9 cellular contexts compared by ENCODE assay signal in genomic region chr3:157532529-157533297, GRCh38. TPM values are rescaled to one million over a fixed set of nuclear protein-coding genes. Genes with fewer than 3 reads are reported as not detected.
DNase-seq lines count a peak whose midpoint lies in the region; TF ChIP-seq lines count a peak whose summit lies in the region.
"Had no signal": no experiment of that assay in that cellular context is flagged by ENCODE, and none has a peak within 500 bp of the region (broad histone marks: within the 10 kb centered on the region; RNA-seq: fewer than 3 reads in every experiment).

No MANE protein-coding gene starts in this region.

- intact Hi-C loops in testis (cut with DNase I; ENCODE audit: low total_unique reads), result no loop called here

- TF ChIP-seq RAD21 in Ishikawa (IDR thresholded peaks at IDR 0.05; ENCODE audit: low read depth), result peak; percentile 95

- TF ChIP-seq CTCF in kidney epithelial cell (IDR thresholded peaks at IDR 0.05; ENCODE audit: insufficient read depth, low read length, poor library complexity, severe bottlenecking), result peak; percentile 66
- TF ChIP-seq CTCF in testis (IDR thresholded peaks at IDR 0.05), result peak; percentile 65 to 79 (median 76)

- in situ Hi-C loops in T47D (cut with HindIII; ENCODE audit: low pct_unique_long_range_greater_than_20kb, low sequenced_read_pairs), result no loop called here

- H3K27ac ChIP-seq in testis, result no peak overlapping the region
- H3K27ac ChIP-seq: BLaER1 had no signal

- no peak for TF ChIP-seq POLR2A in testis (IDR thresholded peaks at IDR 0.05)

- H3K4me3 ChIP-seq in kidney epithelial cell (ENCODE audit: low read depth, low read length) (no peak overlapping the region), testis (no peak overlapping the region)
- H3K4me3 ChIP-seq: BLaER1 had no signal

- H3K4me1 ChIP-seq in testis, result peaks cover 4% of the 10 kb centered on the region
- H3K4me1 ChIP-seq: BLaER1 had no signal

- peak; percentile 50; the same call in 1 of the 2 replicates for TF ChIP-seq EP300 in Ishikawa (IDR thresholded peaks at IDR 0.05; ENCODE audit: borderline replicate concordance)

- H3K36me3 ChIP-seq in kidney epithelial cell (ENCODE audit: control insufficient read depth, insufficient read depth, low read length) (no peaks in the 10 kb centered on the region), testis (ENCODE audit: low read depth, missing control alignments) (no peaks in the 10 kb centered on the region)
- H3K36me3 ChIP-seq: BLaER1 had no signal

- H3K9me3 ChIP-seq in testis, result no peaks in the 10 kb centered on the region
- H3K9me3 ChIP-seq: BLaER1 had no signal

- H3K27me3 ChIP-seq in kidney epithelial cell (ENCODE audit: control insufficient read depth, insufficient read depth, low read length), result no peaks in the 10 kb centered on the region
- H3K27me3 ChIP-seq in testis, result no peaks in the 10 kb centered on the region
- H3K27me3 ChIP-seq: BLaER1 had no signal

- WGBS in testis, 2 donors, result 46 to 49% methylated on average over 7 of the region's 7 CpGs

- DNase-seq in DMS79 treated with DMSO at 0.1 percent for 48 hours (lab: John Stamatoyannopoulos, UW), result peak; percentile 27
- DNase-seq in DMS79 (lab: John Stamatoyannopoulos, UW), result no peak
- DNase-seq in H4 (ENCODE audit: low spot score), result peak; percentile 91
- peak; percentile 80 for DNase-seq in NOMO-1 treated with dmso at 0.1 percent for 144 hours (lab: John Stamatoyannopoulos, UW; ENCODE audit: unreplicated experiment)
- DNase-seq in T47D (ENCODE audit: low read depth in 1 of 2, low spot score in 1 of 2), result peak; percentile 79 to 91
- peak; percentile 72 for DNase-seq in kidney epithelial cell (ENCODE audit: low read depth)
- DNase-seq in testis, result no peak

TF ChIP-seq in Ishikawa, 13 proteins besides CTCF, POLR2A, EP300 and RAD21:
- TF ChIP-seq USF1 (IDR thresholded peaks at IDR 0.05) (no peak), FOXM1 (IDR thresholded peaks at IDR 0.05; ENCODE audit: borderline replicate concordance, low read depth) (peak; percentile 22; the same call in 1 of the 2 replicates), TCF12 (IDR thresholded peaks at IDR 0.05; ENCODE audit: low read depth) (no peak; the same call in none of the 2 replicates), CEBPB (IDR thresholded peaks at IDR 0.05) (peak; percentile 56), CREB1 (IDR thresholded peaks at IDR 0.05; ENCODE audit: low read depth) (no peak), YY1 (IDR thresholded peaks at IDR 0.05; ENCODE audit: low read depth) (no peak), ZBTB7A (IDR thresholded peaks at IDR 0.05; ENCODE audit: low read depth) (no peak), TAF1 (IDR thresholded peaks at IDR 0.05; ENCODE audit: low read depth) (no peak), EGR1 (IDR thresholded peaks at IDR 0.05) (no peak)

RNA-seq across cellular contexts. Expression of gene VEPH1, which starts 29.5 kb away (rescaled TPM):
- total RNA-seq in H4 (2014; rRNA removed; shearing (Covaris generic)), result 0.75 and 8.9 TPM in 2 replicates
- total RNA-seq in kidney epithelial cell (9.0 and 26.0 TPM in 2 replicates), testis (1 to 10 TPM; 2.7 to 3.0 TPM)
- 8.1 TPM for polyA plus RNA-seq in testis (ENCODE audit: insufficient read depth, low read depth, low replicate concordance)

Comparison
In these comparisons a context has a peak if more than half of its experiments do, and no peak if none do; other contexts are left out.
1. DNase-seq: peak in DMS79 treated with DMSO at 0.1 percent for 48 hours (single experiment), H4 (single experiment), NOMO-1 treated with dmso at 0.1 percent for 144 hours (single experiment), T47D (2 of 2) and kidney epithelial cell (single experiment); none in DMS79 (single experiment) and testis (single experiment).